1 cellular context compared by ENCODE assay signal in genomic region chr2:127636248-127637235, GRCh38.
TF ChIP-seq lines count a peak whose summit lies in the region.

No MANE protein-coding gene starts in this region.

TF ChIP-seq in IMR-90, 13 proteins besides CTCF, POLR2A, EP300 and RAD21:
- TF ChIP-seq NFE2L2 (IDR thresholded peaks at IDR 0.05; ENCODE audit: low read depth, low read length) (no peak), SMC3 (IDR thresholded peaks at IDR 0.05; ENCODE audit: low read depth, low read length) (no peak), FOS (IDR thresholded peaks at IDR 0.05; ENCODE audit: low read depth, low read length) (no peak)
